30 cellular contexts compared by ENCODE assay signal in the genomic region with DNA sequence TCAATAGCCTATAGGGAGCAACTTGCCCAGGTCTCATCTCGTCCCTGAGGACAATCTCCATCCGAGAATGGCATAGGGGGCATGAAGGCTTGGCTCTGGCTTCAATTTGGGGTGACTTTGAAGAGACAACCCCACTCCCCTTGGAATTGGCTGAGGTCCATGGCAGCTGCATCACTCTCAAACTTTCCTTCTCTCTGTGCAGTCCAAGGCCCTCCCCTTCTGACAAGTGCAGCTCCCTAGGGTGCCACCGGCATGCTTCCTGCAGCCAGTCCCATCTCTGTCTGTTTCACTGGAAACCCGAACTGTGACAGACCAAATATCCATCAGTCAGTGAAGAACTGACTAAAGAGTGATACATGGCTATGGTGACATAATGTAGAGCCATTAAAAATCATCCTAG. TPM values are rescaled to one million over a fixed set of nuclear protein-coding genes. Genes with fewer than 3 reads are reported as not detected.
"Had no signal": no experiment of that assay in that cellular context is flagged by ENCODE, and none has a peak within 500 bp of the region (broad histone marks: within the 10 kb centered on the region; RNA-seq: fewer than 3 reads in every experiment).

No MANE protein-coding gene starts in this region.

- H3K9me3 ChIP-seq: Peyer's patch had no signal

- H3K27me3 ChIP-seq: Peyer's patch had no signal

- ATAC-seq: activated CD8-positive, alpha-beta memory T cell treated with anti-CD3 and anti-CD28 coated beads, Interleukin-2, amount 10 ng/mL, durations not matched to agents 7 days and 5 days; K562; T-cell had no signal

- DNase-seq: activated B cell treated with CpG ODN at 0.5 μM for 24 hours; activated CD4-positive, alpha-beta T cell treated with anti-CD3 and anti-CD28 coated beads for 1 hour; activated CD4-positive, alpha-beta T cell treated with anti-CD3 and anti-CD28 coated beads, Interleukin-2, amount 10 ng/mL, durations not matched to agents 24 days and 14 days; activated CD4-positive, alpha-beta T cell treated with anti-CD3 and anti-CD28 coated beads, Interleukin-2, amount 50 U/mL, for 48 hours; activated CD8-positive, alpha-beta memory T cell treated with anti-CD3 and anti-CD28 coated beads, Interleukin-2, amount 10 ng/mL, durations not matched to agents 7 days and 5 days; activated gamma-delta T cell; activated naive CD4-positive, alpha-beta T cell treated with anti-CD3 and anti-CD28 coated beads for 36 hours; activated T-cell treated with anti-CD3 and anti-CD28 coated beads, Interleukin-2, amount 50 U/mL, for 24 hours; amygdala; Karpas-422; MM.1S; NCI-H1105; NCI-H1436; NCI-H1694 treated with DMSO at 0.1 percent for 48 hours; NCI-H2029 treated with DMSO at 0.1 percent for 48 hours; NCI-H446; NCI-H524; Peyer's patch; SHP77 treated with DMSO at 0.1 percent for 48 hours; T-cell; T-helper 2 cell; T1000 had no signal

- H3K9me3 Mint-ChIP-seq: activated B cell treated with CpG ODN at 0.5 μM for 24 hours; activated CD4-positive, alpha-beta T cell treated with anti-CD3 and anti-CD28 coated beads, Interleukin-2, amount 10 ng/mL, durations not matched to agents 24 days and 14 days; activated naive CD4-positive, alpha-beta T cell treated with anti-CD3 and anti-CD28 coated beads for 36 hours; activated T-cell treated with anti-CD3 and anti-CD28 coated beads, Interleukin-2, amount 50 U/mL, for 24 hours; activated T-helper 1 cell treated with anti-CD3 and anti-CD28 coated beads, Interleukin-12 subunit alpha, Interleukin-12 subunit beta, Interleukin-2, Interleukin-4 antibody, amounts not matched to agents 30 ng/mL and 10 ng/mL and 1 ng/mL, durations not matched to agents 14 hours and 24 hours and 36 hours; brain; T-cell had no signal

- H3K36me3 ChIP-seq: Peyer's patch had no signal

- H3K4me3 Mint-ChIP-seq: activated B cell treated with CpG ODN at 0.5 μM for 24 hours; activated CD4-positive, alpha-beta T cell treated with anti-CD3 and anti-CD28 coated beads, Interleukin-2, amount 10 ng/mL, durations not matched to agents 24 days and 14 days; activated CD8-positive, alpha-beta memory T cell treated with anti-CD3 and anti-CD28 coated beads, Interleukin-2, amount 10 ng/mL, durations not matched to agents 7 days and 5 days; activated naive CD4-positive, alpha-beta T cell treated with anti-CD3 and anti-CD28 coated beads for 36 hours; activated naive CD8-positive, alpha-beta T cell; activated T-cell treated with anti-CD3 and anti-CD28 coated beads, Interleukin-2, amount 50 U/mL, for 24 hours; activated T-helper 1 cell treated with anti-CD3 and anti-CD28 coated beads, Interleukin-12 subunit alpha, Interleukin-12 subunit beta, Interleukin-2, Interleukin-4 antibody, amounts not matched to agents 30 ng/mL and 10 ng/mL and 1 ng/mL, durations not matched to agents 14 hours and 24 hours and 36 hours; brain; T-cell had no signal

- H3K4me3 ChIP-seq: K562, Peyer's patch had no signal

- H3K27ac Mint-ChIP-seq: activated B cell treated with CpG ODN at 0.5 μM for 24 hours; activated CD4-positive, alpha-beta T cell treated with anti-CD3 and anti-CD28 coated beads, Interleukin-2, amount 10 ng/mL, durations not matched to agents 24 days and 14 days; activated CD8-positive, alpha-beta memory T cell treated with anti-CD3 and anti-CD28 coated beads, Interleukin-2, amount 10 ng/mL, durations not matched to agents 7 days and 5 days; activated naive CD4-positive, alpha-beta T cell treated with anti-CD3 and anti-CD28 coated beads for 36 hours; activated naive CD8-positive, alpha-beta T cell; activated T-cell treated with anti-CD3 and anti-CD28 coated beads, Interleukin-2, amount 50 U/mL, for 24 hours; activated T-helper 1 cell treated with anti-CD3 and anti-CD28 coated beads, Interleukin-12 subunit alpha, Interleukin-12 subunit beta, Interleukin-2, Interleukin-4 antibody, amounts not matched to agents 30 ng/mL and 10 ng/mL and 1 ng/mL, durations not matched to agents 14 hours and 24 hours and 36 hours; T-cell had no signal

- H3K4me1 Mint-ChIP-seq: activated B cell treated with CpG ODN at 0.5 μM for 24 hours; activated CD4-positive, alpha-beta T cell treated with anti-CD3 and anti-CD28 coated beads, Interleukin-2, amount 10 ng/mL, durations not matched to agents 24 days and 14 days; activated CD8-positive, alpha-beta memory T cell treated with anti-CD3 and anti-CD28 coated beads, Interleukin-2, amount 10 ng/mL, durations not matched to agents 7 days and 5 days; brain; T-cell had no signal

- FAIRE-seq: astrocyte, K562, TTC549 had no signal

- H3K36me3 Mint-ChIP-seq: activated CD8-positive, alpha-beta memory T cell treated with anti-CD3 and anti-CD28 coated beads, Interleukin-2, amount 10 ng/mL, durations not matched to agents 7 days and 5 days; activated naive CD8-positive, alpha-beta T cell; brain; T-cell had no signal

- H3K27ac ChIP-seq: Peyer's patch, RWPE1 had no signal

RNA-seq across cellular contexts. Expression of gene GDF2, which starts 12.4 kb away (rescaled TPM):
- total RNA-seq: activated B cell treated with CpG ODN at 0.5 μM for 24 hours; activated CD4-positive, alpha-beta T cell treated with anti-CD3 and anti-CD28 coated beads, Interleukin-2, amount 10 ng/mL, durations not matched to agents 24 days and 14 days; activated CD8-positive, alpha-beta memory T cell treated with anti-CD3 and anti-CD28 coated beads, Interleukin-2, amount 10 ng/mL, durations not matched to agents 7 days and 5 days; activated naive CD4-positive, alpha-beta T cell treated with anti-CD3 and anti-CD28 coated beads for 36 hours; activated T-helper 1 cell treated with anti-CD3 and anti-CD28 coated beads, Interleukin-12 subunit alpha, Interleukin-12 subunit beta, Interleukin-2, Interleukin-4 antibody, amounts not matched to agents 30 ng/mL and 10 ng/mL and 1 ng/mL, durations not matched to agents 14 hours and 24 hours and 36 hours; astrocyte; Peyer's patch; SK-MEL-5; T-cell had no signal

RNA-seq across cellular contexts. Expression of gene RBP3, which starts 13.5 kb away (rescaled TPM):
- total RNA-seq: activated B cell treated with CpG ODN at 0.5 μM for 24 hours; activated CD4-positive, alpha-beta T cell treated with anti-CD3 and anti-CD28 coated beads, Interleukin-2, amount 10 ng/mL, durations not matched to agents 24 days and 14 days; activated CD8-positive, alpha-beta memory T cell treated with anti-CD3 and anti-CD28 coated beads, Interleukin-2, amount 10 ng/mL, durations not matched to agents 7 days and 5 days; activated naive CD4-positive, alpha-beta T cell treated with anti-CD3 and anti-CD28 coated beads for 36 hours; activated T-helper 1 cell treated with anti-CD3 and anti-CD28 coated beads, Interleukin-12 subunit alpha, Interleukin-12 subunit beta, Interleukin-2, Interleukin-4 antibody, amounts not matched to agents 30 ng/mL and 10 ng/mL and 1 ng/mL, durations not matched to agents 14 hours and 24 hours and 36 hours; astrocyte; K562; Peyer's patch; SK-MEL-5; T-cell had no signal
- polyA plus RNA-seq: K562 had no signal

RNA-seq across cellular contexts. Expression of gene GDF10, which starts 34.6 kb away (rescaled TPM):
- total RNA-seq: activated B cell treated with CpG ODN at 0.5 μM for 24 hours, SK-MEL-5 had no signal

RNA-seq across cellular contexts. Expression of gene ZNF488, which starts 49.5 kb away (rescaled TPM):
- total RNA-seq: activated B cell treated with CpG ODN at 0.5 μM for 24 hours; activated CD4-positive, alpha-beta T cell treated with anti-CD3 and anti-CD28 coated beads, Interleukin-2, amount 10 ng/mL, durations not matched to agents 24 days and 14 days; activated T-helper 1 cell treated with anti-CD3 and anti-CD28 coated beads, Interleukin-12 subunit alpha, Interleukin-12 subunit beta, Interleukin-2, Interleukin-4 antibody, amounts not matched to agents 30 ng/mL and 10 ng/mL and 1 ng/mL, durations not matched to agents 14 hours and 24 hours and 36 hours; SK-MEL-5; T-cell had no signal
